ENCODE assay signal across 8 cellular contexts in the genomic region with DNA sequence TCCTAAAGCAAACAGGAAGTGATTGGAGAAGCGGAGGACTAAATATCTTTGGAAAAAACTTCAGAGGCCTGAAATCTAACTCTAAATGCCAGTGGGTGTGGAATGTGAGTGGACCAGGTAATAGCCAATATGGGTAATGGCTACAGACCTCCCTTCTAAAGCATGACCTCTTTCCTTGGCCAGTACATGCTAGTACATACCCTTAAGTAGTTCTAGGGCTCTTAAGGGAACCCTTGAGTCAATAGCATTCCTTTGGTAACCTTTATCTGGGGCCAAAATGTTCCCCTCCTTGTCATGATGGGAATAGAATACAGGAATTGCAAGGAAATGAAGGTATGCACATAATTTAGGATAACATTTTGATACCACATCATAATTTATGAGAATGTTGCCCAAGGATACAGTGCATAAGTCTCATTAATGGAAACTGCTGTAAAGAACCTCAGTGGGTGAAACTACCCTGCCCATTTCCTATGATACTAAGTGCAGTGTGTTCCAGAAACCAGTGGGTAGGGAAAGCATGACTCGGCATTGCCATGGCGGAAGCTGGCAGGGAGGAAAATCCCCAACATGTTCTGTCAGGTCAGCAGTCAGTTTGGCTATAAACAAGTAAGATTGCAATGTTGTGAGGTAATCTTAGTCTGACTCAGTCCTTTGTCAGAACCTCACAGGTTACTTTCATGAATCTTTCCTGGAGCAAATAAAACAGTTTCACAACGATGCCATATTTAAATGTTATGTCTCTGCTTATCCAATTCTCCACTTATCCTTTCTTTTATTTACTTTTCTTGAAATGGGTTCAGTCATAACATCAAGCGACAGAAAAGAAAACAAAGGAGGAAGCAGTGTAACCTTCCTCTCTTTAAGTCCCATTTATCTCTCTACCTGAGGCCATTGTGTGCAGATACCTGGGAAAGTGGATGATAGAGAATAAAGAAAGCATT. TPM values are rescaled to one million over a fixed set of nuclear protein-coding genes. Genes with fewer than 3 reads are reported as not detected.
DNase-seq lines count a peak whose midpoint lies in the region; ATAC-seq and TF ChIP-seq lines count a peak whose summit lies in the region.

No MANE protein-coding gene starts in this region.

- WGBS in upper lobe of left lung, 2 donors, result 39 to 42% methylated on average over 5 of the region's 5 CpGs

- H3K36me3 ChIP-seq in mucosa of descending colon (ENCODE audit: low read depth), result no peaks in the 10 kb centered on the region
- no peaks in the 10 kb centered on the region for H3K36me3 ChIP-seq in upper lobe of left lung

- peak in 3 of 4 donors; percentile 75 to 95 (median 90) for TF ChIP-seq EP300 in upper lobe of left lung (IDR thresholded peaks at IDR 0.05)

- peak; percentile 33 to 51 for DNase-seq in activated CD4-positive, alpha-beta T cell treated with anti-CD3 and anti-CD28 coated beads for 24 hours (ENCODE audit: low read depth in 2 of 2)
- no peak for DNase-seq in activated CD4-positive, alpha-beta T cell treated with anti-CD3 and anti-CD28 coated beads for 1 hour
- DNase-seq in NOMO-1 treated with DMSO at 0.1 percent for 48 hours (lab: John Stamatoyannopoulos, UW; ENCODE audit: unreplicated experiment) (peak; percentile 82), T47D (ENCODE audit: low read depth in 1 of 2, low spot score in 1 of 2) (peak; percentile 28 to 79), mucosa of descending colon (peak; percentile 74 to 80 (median 76)), upper lobe of left lung (peak in 1 of 2 donors; percentile 88), D341Med (ENCODE audit: low spot score) (no peak)

- no peak for TF ChIP-seq POLR2A in upper lobe of left lung (IDR thresholded peaks at IDR 0.05)

- intact Hi-C loops in mucosa of descending colon (cut with DNase I, micrococcal nuclease), result no loop called here

- H3K4me1 ChIP-seq in mucosa of descending colon (ENCODE audit: low read depth), result peaks cover 8% of the 10 kb centered on the region
- peaks cover 5 to 20% (median 11%) of the 10 kb centered on the region in 4 donors for H3K4me1 ChIP-seq in upper lobe of left lung

- no peaks in the 10 kb centered on the region for H3K27me3 ChIP-seq in upper lobe of left lung

- H3K9me3 ChIP-seq in mucosa of descending colon (no peaks in the 10 kb centered on the region), upper lobe of left lung (no peaks in the 10 kb centered on the region)

- ATAC-seq in HG02798 (IDR thresholded peaks at IDR 0.05; ENCODE audit: poor library complexity, unreplicated experiment) (peak; percentile 77), mucosa of descending colon (peak; percentile 99), upper lobe of left lung (ENCODE audit: low FRiP score in 2 of 2) (peak; percentile 93)

- in situ Hi-C loops in T47D (cut with HindIII; ENCODE audit: low pct_unique_long_range_greater_than_20kb, low sequenced_read_pairs), result no loop called here

- no peak for TF ChIP-seq CTCF in mucosa of descending colon (IDR thresholded peaks at IDR 0.05)
- TF ChIP-seq CTCF in upper lobe of left lung (IDR thresholded peaks at IDR 0.05), result no peak

- H3K27ac ChIP-seq in upper lobe of left lung, result peak overlapping the region; percentile 37 to 79 (median 64)

- H3K4me3 ChIP-seq in mucosa of descending colon, result no peak overlapping the region
- no peak overlapping the region for H3K4me3 ChIP-seq in upper lobe of left lung

RNA-seq across cellular contexts. Expression of a gene that starts 23.5 kb away (rescaled TPM):
- total RNA-seq in mucosa of descending colon (10 to 100 TPM; 12.4 to 14.4 (median 14.2) TPM), upper lobe of left lung (10 to 100 TPM; 12.3 to 32.0 (median 22.9) TPM)

Comparison
In these comparisons a context has a peak if more than half of its experiments do, and no peak if none do; other contexts are left out.
1. DNase-seq: peak in activated CD4-positive, alpha-beta T cell treated with anti-CD3 and anti-CD28 coated beads for 24 hours (2 of 2), NOMO-1 treated with DMSO at 0.1 percent for 48 hours (single experiment), T47D (2 of 2) and mucosa of descending colon (3 of 3); none in activated CD4-positive, alpha-beta T cell treated with anti-CD3 and anti-CD28 coated beads for 1 hour (single experiment) and D341Med (single experiment).
2. Peak in every context shown above with its lines, with median percentiles within 50 percentile points of each other: ATAC-seq.